In the genomic region with DNA sequence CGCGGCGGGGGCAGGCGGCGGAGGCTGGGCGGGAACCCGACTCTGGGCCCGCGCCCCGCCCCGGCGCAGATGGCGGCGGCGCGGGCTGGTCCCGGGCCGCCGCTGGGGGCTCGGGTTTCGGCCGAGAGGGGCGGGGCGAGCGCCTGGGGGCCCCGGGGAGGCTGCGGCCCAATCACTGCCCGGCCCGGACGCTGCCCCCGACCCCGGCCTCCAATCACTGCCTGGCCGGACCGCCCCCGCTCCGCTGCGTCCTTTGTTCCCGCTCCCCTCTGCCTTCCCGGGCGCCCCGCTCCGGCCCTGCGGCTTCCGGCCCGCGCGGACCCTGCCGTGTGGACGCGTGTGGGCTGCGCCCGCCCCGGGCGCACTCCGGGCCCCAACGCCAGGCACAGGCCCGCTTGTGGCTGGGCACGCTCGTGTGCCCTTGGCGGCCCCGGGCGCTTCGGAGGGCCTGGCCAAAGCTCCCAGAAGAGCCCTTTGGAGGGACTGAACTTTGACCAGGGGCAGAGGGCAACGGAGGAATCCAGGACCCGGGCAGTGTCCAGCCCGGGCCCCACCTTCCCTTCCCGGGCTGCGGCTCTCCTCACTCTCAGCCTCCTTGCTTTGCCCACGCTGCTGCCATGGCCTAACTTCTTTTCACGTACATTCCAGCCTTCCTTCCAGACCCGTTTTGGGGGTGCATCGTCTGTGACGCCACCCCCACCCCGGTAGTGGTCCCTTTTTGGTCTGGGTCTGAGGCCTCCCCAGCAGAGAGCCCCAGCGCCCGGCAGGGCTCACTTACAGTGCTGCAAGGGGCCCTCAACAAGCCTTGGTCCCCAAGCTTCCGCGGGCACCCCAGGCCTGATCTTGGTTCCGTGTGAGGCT, we compare ENCODE assay signal across 8 cellular contexts. TPM values are rescaled to one million over a fixed set of nuclear protein-coding genes. Genes with fewer than 3 reads are reported as not detected.
DNase-seq lines count a peak whose midpoint lies in the region; ATAC-seq, FAIRE-seq and TF ChIP-seq lines count a peak whose summit lies in the region.

No MANE protein-coding gene starts in this region.

- H3K27ac ChIP-seq in pancreas, result peak overlapping the region; percentile 82 to 92 (median 86)

- no peaks in the 10 kb centered on the region for H3K36me3 ChIP-seq in pancreas

- no peaks in the 10 kb centered on the region for H3K27me3 ChIP-seq in pancreas

- no peak for TF ChIP-seq CTCF in GM12864 (IDR thresholded peaks at IDR 0.05; ENCODE audit: low read depth, low read length, missing control alignments)
- no peak for TF ChIP-seq CTCF in pancreas (IDR thresholded peaks at IDR 0.05)

- intact Hi-C loops in left cardiac atrium (cut with DNase I), result loop anchor here in 1 of 2 donors (2.0 kb wide), 1 partner anchor 34 kb away; no protein-coding TSS in a partner anchor
- intact Hi-C loops in pancreas (cut with DNase I), result no loop called here

- H3K4me3 ChIP-seq in GM12864 (ENCODE audit: low read depth, low read length) (peak overlapping the region; percentile 66), pancreas (peak overlapping the region; percentile 13 to 51 (median 34))

- H3K4me1 ChIP-seq in pancreas, result peaks cover 0 to 3% (median 0%) of the 10 kb centered on the region in 3 donors

- 8 to 17% methylated on average over 32 to 79 of the region's 79 CpGs for WGBS in pancreas, 2 donors

- peak; percentile 60 for ATAC-seq in GM21737 (IDR thresholded peaks at IDR 0.05; ENCODE audit: unreplicated experiment)
- peak; percentile 93 for ATAC-seq in left cardiac atrium
- ATAC-seq in pancreas, result peak; percentile 86 to 88 (median 86)

- DNase-seq in GM12864 (ENCODE audit: low read depth) (no peak), LHCN-M2 (ENCODE audit: low read depth) (peak; percentile 75), amygdala (lab: John Stamatoyannopoulos, UW) (peak in 52 of 56 donors; percentile 37 to 91 (median 74)), left cardiac atrium (peak; percentile 91), pancreas (peak; percentile 81 to 92 (median 86)), NCI-H2227 treated with DMSO at 0.1 percent for 48 hours (lab: John Stamatoyannopoulos, UW) (no peak)
- no peak for DNase-seq in stimulated activated CD4-positive, alpha-beta T cell treated with anti-CD3 and anti-CD28 coated beads, Interleukin-1b, Interleukin-23, amount 100 ng/mL, for 48 hours

- no peaks in the 10 kb centered on the region for H3K9me3 ChIP-seq in pancreas

- FAIRE-seq in pancreas (lab: Jason Lieb, UNC), result no peak

RNA-seq across cellular contexts. Expression of a gene that starts 27.1 kb away (rescaled TPM):
- total RNA-seq in LHCN-M2 (2014; rRNA removed), result 836 and 882 TPM in 2 replicates
- 708 TPM for polyA plus RNA-seq in LHCN-M2 (2012)
- 100 to 1,000 TPM; 343 to 402 TPM for total RNA-seq in left cardiac atrium
- 100 to 1,000 TPM; 319 to 600 (median 503) TPM for total RNA-seq in pancreas
- polyA plus RNA-seq in pancreas, result 100 to 1,000 TPM; 627 to 751 TPM

Comparison
In these comparisons a context has a peak if more than half of its experiments do, and no peak if none do; other contexts are left out.
1. DNase-seq: peak in LHCN-M2 (single experiment), amygdala (52 of 56), left cardiac atrium (single experiment) and pancreas (6 of 6); none in GM12864 (single experiment), NCI-H2227 treated with DMSO at 0.1 percent for 48 hours (single experiment) and stimulated activated CD4-positive, alpha-beta T cell treated with anti-CD3 and anti-CD28 coated beads, Interleukin-1b, Interleukin-23, amount 100 ng/mL, for 48 hours (single experiment).
2. Peak in every context shown above with its lines, with median percentiles within 50 percentile points of each other: ATAC-seq.